2 cellular contexts compared by ENCODE assay signal in genomic region chr3:196225086-196225485, GRCh38.
TF ChIP-seq lines count a peak whose summit lies in the region.

No MANE protein-coding gene starts in this region.

TF ChIP-seq in K562, 482 proteins besides CTCF, POLR2A, EP300 and RAD21:
- TF ChIP-seq SAFB (IDR thresholded peaks at IDR 0.05; ENCODE audit: borderline replicate concordance, low read depth, low read length) (no peak), ZNF740 (CRISPR knock-in tag; IDR thresholded peaks at IDR 0.05) (no peak), ZNF740 (tag; IDR thresholded peaks at IDR 0.05) (0 out of 4 replicates have a peak, but pooled peaks of 1 of the 2 experiments have one; percentile 26), ZNF444 (CRISPR knock-in tag; IDR thresholded peaks at IDR 0.05) (no peak), E2F8 (IDR thresholded peaks at IDR 0.05; ENCODE audit: low read depth, partially characterized antibody) (no peak)
TF ChIP-seq in K562: peak in this region for 1.

TF ChIP-seq in H1, 55 proteins besides CTCF, POLR2A, EP300 and RAD21:
- TF ChIP-seq ASH2L (IDR thresholded peaks at IDR 0.05; ENCODE audit: low read length), result no peak
- TF ChIP-seq ATF3 (IDR thresholded peaks at IDR 0.05; ENCODE audit: insufficient read depth, low read depth, low read length), result no peak
- no peak for TF ChIP-seq CHD1 (IDR thresholded peaks at IDR 0.05; ENCODE audit: low read depth, low read length)
- TF ChIP-seq RNF2 (IDR thresholded peaks at IDR 0.05; ENCODE audit: borderline replicate concordance, low read depth, low read length, missing control alignments, poor library complexity, severe bottlenecking), result no peak
- no peak for TF ChIP-seq POU5F1 (IDR thresholded peaks at IDR 0.05; ENCODE audit: low read depth, low read length)
- no peak for TF ChIP-seq POLR2AphosphoS5 (IDR thresholded peaks at IDR 0.05; ENCODE audit: low read depth, low read length)
- TF ChIP-seq SIX5 (IDR thresholded peaks at IDR 0.05; ENCODE audit: low read depth, low read length), result no peak
- TF ChIP-seq RBBP5 (IDR thresholded peaks at IDR 0.05; ENCODE audit: borderline replicate concordance, low read depth, low read length), result no peak
- no peak for TF ChIP-seq TAF1 (IDR thresholded peaks at IDR 0.05; ENCODE audit: low read depth, low read length)
- TF ChIP-seq RXRA (IDR thresholded peaks at IDR 0.05; ENCODE audit: insufficient read depth, low read depth, low read length), result no peak
- no peak for TF ChIP-seq BCL11A (IDR thresholded peaks at IDR 0.05; ENCODE audit: low read depth in 2 of 2, low read length in 2 of 2)
- TF ChIP-seq SIRT6 (IDR thresholded peaks at IDR 0.05; ENCODE audit: low read length), result no peak
- TF ChIP-seq CBX5 (IDR thresholded peaks at IDR 0.05; ENCODE audit: low read depth, low read length), result no peak
- no peak for TF ChIP-seq EZH2 (IDR thresholded peaks at IDR 0.05; ENCODE audit: low read depth, low read length, severe bottlenecking)
- no peak for TF ChIP-seq YY1 (IDR thresholded peaks at IDR 0.05; ENCODE audit: low read depth, low read length)
- no peak for TF ChIP-seq EGR1 (IDR thresholded peaks at IDR 0.05; ENCODE audit: borderline replicate concordance, low read depth, low read length)
